Comparison of ENCODE assay signal across 23 cellular contexts in the genomic region with DNA sequence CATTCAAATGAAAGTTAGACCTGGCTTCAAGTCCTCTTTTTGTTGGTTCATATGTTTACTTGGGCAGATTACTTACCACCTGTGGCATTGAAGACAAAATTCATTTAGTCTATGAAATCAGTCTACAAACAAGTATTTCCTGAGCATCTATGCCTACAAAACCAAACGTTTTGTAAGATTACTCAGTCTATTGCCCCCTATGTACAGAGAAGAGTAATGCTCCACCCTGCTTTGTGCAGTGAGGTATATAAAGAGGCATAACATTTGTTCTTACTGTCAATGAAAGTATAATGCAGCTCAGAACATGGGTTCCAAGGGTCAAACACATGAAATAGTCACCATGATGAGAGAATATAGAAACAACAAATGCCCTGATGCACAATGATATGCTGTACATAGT.
DNase-seq lines count a peak whose midpoint lies in the region; ATAC-seq, FAIRE-seq and TF ChIP-seq lines count a peak whose summit lies in the region.
"Had no signal": no experiment of that assay in that cellular context is flagged by ENCODE, and none has a peak within 500 bp of the region (broad histone marks: within the 10 kb centered on the region; RNA-seq: fewer than 3 reads in every experiment).

No MANE protein-coding gene starts in this region.

- no peaks in the 10 kb centered on the region for H3K79me1 ChIP-seq in H1 (ENCODE audit: low read depth, low read length)

- H3K36me3 Mint-ChIP-seq in GM23338 (ENCODE audit: low read depth) (no peaks in the 10 kb centered on the region), neural progenitor cell (no peaks in the 10 kb centered on the region)
- no peaks in the 10 kb centered on the region for H3K36me3 Mint-ChIP-seq in stimulated activated effector memory CD8-positive, alpha-beta T cell treated with anti-CD3 and anti-CD28 coated beads, Interleukin-12 subunit alpha, Interleukin-12 subunit beta, amount 100 ng/mL, for 72 hours
- H3K36me3 Mint-ChIP-seq: IgD-negative memory B cell, T-cell had no signal

- DNase-seq in DMS 273 (lab: John Stamatoyannopoulos, UW; ENCODE audit: unreplicated experiment) (peak; percentile 9), DMS 273 treated with DMSO at 0.1 percent for 48 hours (lab: John Stamatoyannopoulos, UW) (no peak), GM23338 (ENCODE audit: low spot score) (peak; percentile 40), H1 (ENCODE audit: low read depth in 1 of 2, low spot score in 2 of 2) (no peak), neural progenitor cell (ENCODE audit: low spot score) (no peak)
- DNase-seq in stimulated activated effector memory CD8-positive, alpha-beta T cell treated with anti-CD3 and anti-CD28 coated beads, Interleukin-12 subunit alpha, Interleukin-12 subunit beta, amount 100 ng/mL, for 72 hours (ENCODE audit: low spot score in 2 of 2) = no peak
- no peak for DNase-seq in activated effector memory CD4-positive, alpha-beta T cell treated with Interleukin-2 at 50 U/mL for 16 hours
- DNase-seq: 8988T; C1 segment of cervical spinal cord; COR-L47; DMS79; GF-D8; NCI-H1092; NCI-H1694; NCI-H2107; NCI-H226; NCI-H526; NK-92 treated with Interleukin-12 subunit alpha and Interleukin-12 subunit beta, amount 100 ng/mL, for 24 hours; PC-9; T-cell had no signal

- no peak overlapping the region for H3K18ac ChIP-seq in H1 (ENCODE audit: extremely low read depth, low read length)

- no peak overlapping the region for H3K27ac ChIP-seq in GM23338 (ENCODE audit: low read depth)
- no peak overlapping the region for H3K27ac ChIP-seq in H1 (ENCODE audit: low read depth, low read length)
- no peak overlapping the region for H3K27ac ChIP-seq in neural progenitor cell
- H3K27ac ChIP-seq: PC-9 had no signal

- H3K79me2 ChIP-seq in GM23338 (replicated peaks; ENCODE audit: insufficient read depth) (no peaks in the 10 kb centered on the region), H1 (ENCODE audit: control insufficient read depth in 1 of 2, insufficient read depth in 2 of 2, low read length in 2 of 2) (no peaks in the 10 kb centered on the region), neural progenitor cell (ENCODE audit: low read depth) (no peaks in the 10 kb centered on the region)

- H4K5ac ChIP-seq in H1 (ENCODE audit: insufficient read length, low read depth, low read length) = no peak overlapping the region

- no peak overlapping the region for H3K4me3 ChIP-seq in GM23338
- no peak overlapping the region for H3K4me3 ChIP-seq in H1 (ENCODE audit: extremely low read depth in 1 of 4, insufficient read depth in 2 of 4, low read depth in 3 of 4, low read length in 4 of 4)
- no peak overlapping the region for H3K4me3 ChIP-seq in neural progenitor cell
- H3K4me3 ChIP-seq: PC-9 had no signal

- ATAC-seq in GM23338 = no peak
- ATAC-seq in GM21515 (IDR thresholded peaks at IDR 0.05; ENCODE audit: unreplicated experiment) = no peak
- no peak for ATAC-seq in stimulated activated effector memory CD8-positive, alpha-beta T cell treated with anti-CD3 and anti-CD28 coated beads, Interleukin-12 subunit alpha, Interleukin-12 subunit beta, amount 100 ng/mL, for 72 hours
- ATAC-seq: HCT116, T-cell had no signal

- no peaks in the 10 kb centered on the region for H3F3A ChIP-seq in GM23338 (replicated peaks; ENCODE audit: low read depth)
- no peaks in the 10 kb centered on the region for H3F3A ChIP-seq in neural progenitor cell (ENCODE audit: low read depth)

- POLR2A ChIA-PET in H1 (lab: Charles Lee; ENCODE audit: partially characterized antibody) = no interaction called here

- no peak overlapping the region for H2BK120ac ChIP-seq in H1 (replicated peaks; ENCODE audit: low read depth, low read length)

- no peaks in the 10 kb centered on the region; the same call in 2 of the 3 replicates for H3K4me1 Mint-ChIP-seq in GM23338
- H3K4me1 Mint-ChIP-seq in neural progenitor cell = no peaks in the 10 kb centered on the region
- no peaks in the 10 kb centered on the region for H3K4me1 Mint-ChIP-seq in stimulated activated effector memory CD8-positive, alpha-beta T cell treated with anti-CD3 and anti-CD28 coated beads, Interleukin-12 subunit alpha, Interleukin-12 subunit beta, amount 100 ng/mL, for 72 hours
- H3K4me1 Mint-ChIP-seq: IgD-negative memory B cell, T-cell had no signal

- H4K20me1 ChIP-seq in GM23338 (replicated peaks; ENCODE audit: insufficient read depth) (no peaks in the 10 kb centered on the region), H1 (replicated peaks in 1 of 2; ENCODE audit: control insufficient read depth in 1 of 2, insufficient read depth in 2 of 2, low read length in 2 of 2) (no peaks in the 10 kb centered on the region), neural progenitor cell (ENCODE audit: low read depth) (no peaks in the 10 kb centered on the region)

- H2AK5ac ChIP-seq in H1 (ENCODE audit: low read depth, low read length) = no peak overlapping the region

- H3K23ac ChIP-seq in H1 (ENCODE audit: insufficient read length) = no peak overlapping the region

- H3K9me3 ChIP-seq in H1 (ENCODE audit: insufficient read depth in 2 of 2, low read depth in 1 of 2, low read length in 1 of 2) (no peaks in the 10 kb centered on the region), neural progenitor cell (ENCODE audit: low read depth) (no peaks in the 10 kb centered on the region)

- H3K9me2 ChIP-seq in GM23338 (ENCODE audit: insufficient read depth) = no peaks in the 10 kb centered on the region

- H4K91ac ChIP-seq in H1 (replicated peaks; ENCODE audit: insufficient read length, low read length) = no peak overlapping the region

- no peak overlapping the region for H2BK5ac ChIP-seq in H1 (ENCODE audit: low read depth, low read length)

- H3K27me3 Mint-ChIP-seq in GM23338 (ENCODE audit: insufficient read depth, low read depth, poor library complexity) = no peaks in the 10 kb centered on the region
- no peaks in the 10 kb centered on the region for H3K27me3 Mint-ChIP-seq in neural progenitor cell (ENCODE audit: insufficient read depth, low read depth)

- no peaks in the 10 kb centered on the region for H3K9me3 Mint-ChIP-seq in GM23338
- no peaks in the 10 kb centered on the region for H3K9me3 Mint-ChIP-seq in neural progenitor cell
- peaks cover 3% of the 10 kb centered on the region for H3K9me3 Mint-ChIP-seq in stimulated activated effector memory CD8-positive, alpha-beta T cell treated with anti-CD3 and anti-CD28 coated beads, Interleukin-12 subunit alpha, Interleukin-12 subunit beta, amount 100 ng/mL, for 72 hours
- H3K9me3 Mint-ChIP-seq: T-cell had no signal

- CTCF ChIA-PET in H1 (lab: Charles Lee; ENCODE audit: partially characterized antibody) = interaction anchor here (0.8 to 1.9 kb wide), 15 partner anchors 10 to 464 kb away, joined by 3 to 8 read pairs (median 4); no protein-coding TSS in a partner anchor

- TF ChIP-seq POLR2A in H1 (IDR thresholded peaks at IDR 0.05; ENCODE audit: control extremely low read depth in 1 of 2, low read depth in 2 of 2, low read length in 2 of 2) = no peak

- H2AFZ ChIP-seq in GM23338 (no peak overlapping the region), H1 (ENCODE audit: low read length) (no peak overlapping the region), neural progenitor cell (replicated peaks) (no peak overlapping the region)
- H2AFZ ChIP-seq: PC-9 had no signal

- H3K9ac ChIP-seq in H1 (replicated peaks in 1 of 4; ENCODE audit: extremely low read depth in 1 of 4, low read depth in 3 of 4, low read length in 3 of 4) (no peak overlapping the region), neural progenitor cell (no peak overlapping the region)

- no peaks in the 10 kb centered on the region for H3K36me3 ChIP-seq in GM23338 (ENCODE audit: insufficient read depth)
- H3K36me3 ChIP-seq in H1 (ENCODE audit: control insufficient read depth in 2 of 4, insufficient read depth in 4 of 4, low read length in 3 of 4) = no peaks in the 10 kb centered on the region
- no peaks in the 10 kb centered on the region for H3K36me3 ChIP-seq in neural progenitor cell

- no peak overlapping the region for H3K4me2 ChIP-seq in GM23338
- no peak overlapping the region for H3K4me2 ChIP-seq in H1 (ENCODE audit: insufficient read depth in 1 of 2, low read depth in 2 of 2, low read length in 2 of 2)
- no peak overlapping the region for H3K4me2 ChIP-seq in neural progenitor cell
- H3K4me2 ChIP-seq: PC-9 had no signal

- H3K14ac ChIP-seq in H1 (ENCODE audit: insufficient read length) = no peak overlapping the region

- no peak overlapping the region for H3K4me3 Mint-ChIP-seq in GM23338
- H3K4me3 Mint-ChIP-seq in neural progenitor cell = no peak overlapping the region
- H3K4me3 Mint-ChIP-seq in stimulated activated effector memory CD8-positive, alpha-beta T cell treated with anti-CD3 and anti-CD28 coated beads, Interleukin-12 subunit alpha, Interleukin-12 subunit beta, amount 100 ng/mL, for 72 hours = no peak overlapping the region
- H3K4me3 Mint-ChIP-seq: IgD-negative memory B cell, T-cell had no signal

- H3K27ac Mint-ChIP-seq in GM23338 (no peak overlapping the region), neural progenitor cell (no peak overlapping the region)
- H3K27ac Mint-ChIP-seq in stimulated activated effector memory CD8-positive, alpha-beta T cell treated with anti-CD3 and anti-CD28 coated beads, Interleukin-12 subunit alpha, Interleukin-12 subunit beta, amount 100 ng/mL, for 72 hours = no peak overlapping the region
- H3K27ac Mint-ChIP-seq: IgD-negative memory B cell, T-cell had no signal

- 54% methylated on average over 1 of the region's 1 CpG; no CpG with 5 or more reads in 1 of the 2 experiments for WGBS in H1 (ENCODE audit: extremely low coverage in 1 of 2, insufficient coverage in 1 of 2, insufficient read length in 1 of 2, insufficient replicate concordance in 2 of 2, low coverage in 1 of 2, low lambda C conversion rate in 2 of 2, missing lambda C conversion rate in 1 of 2), 2 experiments

- peak; percentile 44 to 64 for TF ChIP-seq CTCF in GM23338 (conservative IDR thresholded peaks at IDR 0.05; ENCODE audit: low read depth in 2 of 2)
- TF ChIP-seq CTCF in H1 (IDR thresholded peaks at IDR 0.05; ENCODE audit: control extremely low read depth in 1 of 3, insufficient read depth in 1 of 3, low read depth in 1 of 3, low read length in 3 of 3) = peak in 1 of 3 experiments; percentile 48; a peak in 2 of 4 replicates
- peak; percentile 40 for TF ChIP-seq CTCF in neural progenitor cell (IDR thresholded peaks at IDR 0.05)

- H3K27me3 ChIP-seq in GM23338 (ENCODE audit: insufficient read depth) = no peaks in the 10 kb centered on the region
- H3K27me3 ChIP-seq in H1 (replicated peaks in 1 of 4; ENCODE audit: control insufficient read depth in 3 of 4, extremely low read depth in 1 of 4, insufficient read depth in 3 of 4, low read length in 3 of 4) = no peaks in the 10 kb centered on the region
- H3K27me3 ChIP-seq in neural progenitor cell = no peaks in the 10 kb centered on the region

- H3K23me2 ChIP-seq in H1 (ENCODE audit: low read depth, low read length) = no peaks in the 10 kb centered on the region

- H3K56ac ChIP-seq in H1 (replicated peaks; ENCODE audit: insufficient read length, low read depth, low read length) = no peak overlapping the region

- no peak overlapping the region for H2BK20ac ChIP-seq in H1 (ENCODE audit: low read length)

- H2BK15ac ChIP-seq in H1 (ENCODE audit: low read length) = no peak overlapping the region

- peaks cover 6% of the 10 kb centered on the region; the same call in 1 of the 2 replicates for H3K4me1 ChIP-seq in GM23338 (ENCODE audit: insufficient read depth)
- H3K4me1 ChIP-seq in H1 (replicated peaks in 1 of 4; ENCODE audit: control insufficient read depth in 3 of 4, insufficient read depth in 4 of 4, low read length in 3 of 4) = no peaks in the 10 kb centered on the region
- H3K4me1 ChIP-seq in neural progenitor cell = no peaks in the 10 kb centered on the region

- no peak overlapping the region for H4K8ac ChIP-seq in H1 (ENCODE audit: extremely low read depth, insufficient read depth, low read length)

- H3K4ac ChIP-seq in H1 (replicated peaks; ENCODE audit: insufficient read length, low read depth, low read length) = no peak overlapping the region

- no peak for FAIRE-seq in H1 (lab: Jason Lieb, UNC)

- H2BK12ac ChIP-seq in H1 (ENCODE audit: low read depth, low read length) = no peak overlapping the region

- TF ChIP-seq RAD21 in H1 (IDR thresholded peaks at IDR 0.05 in 1 of 2, conservative IDR thresholded peaks at IDR 0.05 in 1 of 2; ENCODE audit: low read depth in 2 of 2, low read length in 2 of 2) = peak; percentile 20 to 40; a peak in 3 of 4 replicates

- no peak for TF ChIP-seq EP300 in H1 (IDR thresholded peaks at IDR 0.05; ENCODE audit: borderline replicate concordance in 1 of 2, low read depth in 2 of 2, low read length in 2 of 2)

Comparison
In these comparisons a context has a peak if more than half of its experiments do, and no peak if none do; other contexts are left out.
1. DNase-seq: peak in DMS 273 (single experiment) and GM23338 (single experiment); none in DMS 273 treated with DMSO at 0.1 percent for 48 hours (single experiment), H1 (0 of 2), neural progenitor cell (single experiment), stimulated activated effector memory CD8-positive, alpha-beta T cell treated with anti-CD3 and anti-CD28 coated beads, Interleukin-12 subunit alpha, Interleukin-12 subunit beta, amount 100 ng/mL, for 72 hours (0 of 2) and activated effector memory CD4-positive, alpha-beta T cell treated with Interleukin-2 at 50 U/mL for 16 hours (single experiment).